Comparison of ENCODE assay signal across 18 cellular contexts in genomic region chr21:43935711-43936110, GRCh38.
DNase-seq lines count a peak whose midpoint lies in the region; ATAC-seq, FAIRE-seq and TF ChIP-seq lines count a peak whose summit lies in the region.
"Had no signal": no experiment of that assay in that cellular context is flagged by ENCODE, and none has a peak within 500 bp of the region (broad histone marks: within the 10 kb centered on the region; RNA-seq: fewer than 3 reads in every experiment).

No MANE protein-coding gene starts in this region.

- H3K27me3 ChIP-seq in right atrium auricular region, result no peaks in the 10 kb centered on the region
- H3K27me3 ChIP-seq in K562 (ENCODE audit: control insufficient read depth in 2 of 2, insufficient read depth in 2 of 2, low read length in 2 of 2), result no peaks in the 10 kb centered on the region
- H3K27me3 ChIP-seq in psoas muscle (ENCODE audit: insufficient read depth in 3 of 3, low read length in 2 of 3), result no peaks in the 10 kb centered on the region

- H3K4me3 ChIP-seq in right atrium auricular region (no peak overlapping the region), K562 (no peak overlapping the region), psoas muscle (no peak overlapping the region)
- H3K4me3 ChIP-seq: SK-N-MC had no signal

- intact Hi-C loops in Right ventricle myocardium inferior (cut with DNase I) (loop anchor here (5.0 kb wide), 1 partner anchor 42 kb away; no protein-coding TSS in a partner anchor), K562 (cut with micrococcal nuclease) (loop anchor here (5.0 kb wide), 1 partner anchor 43 kb away; no protein-coding TSS in a partner anchor), psoas muscle (cut with DNase I) (loop anchor here in 1 of 2 donors (5.0 kb wide), 2 partner anchors 73 to 123 kb away; no protein-coding TSS in a partner anchor)

- no peak for TF ChIP-seq EP300 in K562 (IDR thresholded peaks at IDR 0.05; ENCODE audit: low read length)

- POLR2A ChIA-PET in K562 (lab: Yijun Ruan, JAX), result interaction anchor here (0.9 to 1.2 kb wide), 2 partner anchors 17 to 52 kb away, joined by 3 to 4 read pairs; no protein-coding TSS in a partner anchor

- ATAC-seq in Right ventricle myocardium inferior (no peak), K562 (no peak), psoas muscle (no peak), omental fat pad (ENCODE audit: low FRiP score) (no peak), GM18907 (IDR thresholded peaks at IDR 0.05; ENCODE audit: unreplicated experiment) (no peak)
- ATAC-seq: CD8-positive, alpha-beta T cell; natural killer cell treated with Interleukin-12 subunit alpha and Interleukin-12 subunit beta and Interleukin-15 and Interleukin-18, amount 100 ng/mL, for 72 hours; PC-3; stimulated activated memory B cell treated with anti-CD40 and anti-IgM and Interleukin-4, amounts not matched to agents 10 μg/mL and 1 μg/mL and 100 μg/mL, for 72 hours had no signal

- H3K9me1 ChIP-seq in K562 (ENCODE audit: control insufficient read depth, insufficient read depth, low read length), result no peaks in the 10 kb centered on the region

- no peak for DNase-seq in right atrium auricular region (ENCODE audit: low spot score)
- DNase-seq in Right ventricle myocardium inferior (ENCODE audit: missing footprints), result no peak
- no peak for DNase-seq in K562 (ENCODE audit: extremely low read depth in 1 of 4, low spot score in 3 of 4)
- peak in 1 of 2 donors; percentile 49 for DNase-seq in psoas muscle
- no peak for DNase-seq in activated CD4-positive, alpha-beta T cell treated with anti-CD3 and anti-CD28 coated beads for 48 hours
- no peak for DNase-seq in omental fat pad (ENCODE audit: low spot score)
- DNase-seq: CD8-positive, alpha-beta T cell; DMS79 treated with DMSO at 0.1 percent for 48 hours; GOT3; mesendoderm; NCI-H1694 treated with DMSO at 0.1 percent for 48 hours; NCI-H526 treated with DMSO at 0.1 percent for 48 hours; PC-3; stimulated activated CD4-positive, alpha-beta T cell treated with anti-CD3 and anti-CD28 coated beads, Interleukin-15, amount 100 ng/mL, for 24 hours had no signal

- WGBS in K562 (ENCODE audit: insufficient coverage, low coverage, missing lambda C conversion rate), result 78% methylated on average over 15 of the region's 15 CpGs
- WGBS in psoas muscle, 3 donors, result 58 to 63% (median 62%) methylated on average over 15 of the region's 15 CpGs

- no peaks in the 10 kb centered on the region for H3K36me3 ChIP-seq in right atrium auricular region
- peaks cover 38% of the 10 kb centered on the region; the same call in 2 of the 3 replicates for H3K36me3 ChIP-seq in K562 (ENCODE audit: control insufficient read depth, insufficient read depth, low read length)
- no peaks in the 10 kb centered on the region for H3K36me3 ChIP-seq in psoas muscle (ENCODE audit: insufficient read depth in 1 of 2, low read depth in 1 of 2)

- no peak for FAIRE-seq in K562 (lab: Jason Lieb, UNC)

- no peak overlapping the region for H3K4me2 ChIP-seq in K562 (ENCODE audit: insufficient read depth, low read length)

- in situ Hi-C loops in K562 (cut with MboI), result no loop called here

- BruUV-seq in K562 (replicated peaks; lab: Mats Ljungman, UMichigan), result no TSS peak

- H4K20me1 ChIP-seq in K562 (replicated peaks; ENCODE audit: control insufficient read depth, insufficient read depth, low read length), result no peaks in the 10 kb centered on the region; the same call in 1 of the 2 replicates

- no peak for TF ChIP-seq POLR2A in K562 (conservative IDR thresholded peaks at IDR 0.05)

- CTCF ChIA-PET in K562 (lab: Yijun Ruan, JAX; ENCODE audit: low intra/inter-chr PET ratio), result no interaction called here

- peaks cover 0 to 35% of the 10 kb centered on the region in 2 donors for H3K4me1 ChIP-seq in right atrium auricular region
- H3K4me1 ChIP-seq in K562 (replicated peaks in 1 of 2; ENCODE audit: control insufficient read depth in 2 of 2, insufficient read depth in 2 of 2, low read length in 2 of 2), result peaks cover 20 to 69% of the 10 kb centered on the region in 2 experiments; a peak in 4 of 5 replicates
- H3K4me1 ChIP-seq in psoas muscle, result peaks cover 46% of the 10 kb centered on the region

- H3K79me2 ChIP-seq in K562 (ENCODE audit: control insufficient read depth, insufficient read depth, low read length), result peaks cover 50% of the 10 kb centered on the region

- TF ChIP-seq CTCF in right atrium auricular region (IDR thresholded peaks at IDR 0.05) (no peak), K562 (IDR thresholded peaks at IDR 0.05 in 2 of 3, conservative IDR thresholded peaks at IDR 0.05 in 1 of 3; ENCODE audit: insufficient read depth in 2 of 3, low read depth in 1 of 3, low read length in 3 of 3) (0 out of 6 replicates have a peak, but pooled peaks of 1 of the 3 experiments have one; percentile 12), psoas muscle (IDR thresholded peaks at IDR 0.05) (no peak), omental fat pad (IDR thresholded peaks at IDR 0.05) (no peak)

- no peak overlapping the region for H2AFZ ChIP-seq in K562 (ENCODE audit: low read depth, low read length)

- no peak for TF ChIP-seq RAD21 in K562 (CRISPR knock-in tag; conservative IDR thresholded peaks at IDR 0.05 in 1 of 2, IDR thresholded peaks at IDR 0.05 in 1 of 2)

- H3K9me3 ChIP-seq in right atrium auricular region, result no peaks in the 10 kb centered on the region
- H3K9me3 ChIP-seq in K562 (replicated peaks; ENCODE audit: control insufficient read depth, insufficient read depth, low read depth, low read length), result 0 out of 2 replicates have a peak, but pooled peaks cover 3% of the 10 kb centered on the region
- no peaks in the 10 kb centered on the region for H3K9me3 ChIP-seq in psoas muscle

- H3K9ac ChIP-seq in K562 (ENCODE audit: insufficient read depth in 1 of 2, low read depth in 2 of 2, low read length in 2 of 2), result peak overlapping the region in 1 of 2 experiments; percentile 87; a peak in 2 of 4 replicates

- H3K27ac ChIP-seq in right atrium auricular region (peak overlapping the region; percentile 56 to 72), K562 (ENCODE audit: extremely low read depth, low read depth, low read length) (no peak overlapping the region), psoas muscle (peak overlapping the region; percentile 70)
- H3K27ac ChIP-seq: SK-N-MC had no signal

TF ChIP-seq in K562, 482 proteins besides CTCF, POLR2A, EP300 and RAD21:
- TF ChIP-seq ZNF212 (CRISPR knock-in tag; IDR thresholded peaks at IDR 0.05) (no peak), TEAD4 (IDR thresholded peaks at IDR 0.05; ENCODE audit: low read length) (no peak), TEAD4 (CRISPR knock-in tag; IDR thresholded peaks at IDR 0.05; ENCODE audit: borderline replicate concordance) (0 out of 2 replicates have a peak, but pooled peaks have one; percentile 30)
